ENCODE assay signal across 1 cellular context in genomic region chr6:99424761-99425646, GRCh38.
TF ChIP-seq lines count a peak whose summit lies in the region.

A gene with protein sequence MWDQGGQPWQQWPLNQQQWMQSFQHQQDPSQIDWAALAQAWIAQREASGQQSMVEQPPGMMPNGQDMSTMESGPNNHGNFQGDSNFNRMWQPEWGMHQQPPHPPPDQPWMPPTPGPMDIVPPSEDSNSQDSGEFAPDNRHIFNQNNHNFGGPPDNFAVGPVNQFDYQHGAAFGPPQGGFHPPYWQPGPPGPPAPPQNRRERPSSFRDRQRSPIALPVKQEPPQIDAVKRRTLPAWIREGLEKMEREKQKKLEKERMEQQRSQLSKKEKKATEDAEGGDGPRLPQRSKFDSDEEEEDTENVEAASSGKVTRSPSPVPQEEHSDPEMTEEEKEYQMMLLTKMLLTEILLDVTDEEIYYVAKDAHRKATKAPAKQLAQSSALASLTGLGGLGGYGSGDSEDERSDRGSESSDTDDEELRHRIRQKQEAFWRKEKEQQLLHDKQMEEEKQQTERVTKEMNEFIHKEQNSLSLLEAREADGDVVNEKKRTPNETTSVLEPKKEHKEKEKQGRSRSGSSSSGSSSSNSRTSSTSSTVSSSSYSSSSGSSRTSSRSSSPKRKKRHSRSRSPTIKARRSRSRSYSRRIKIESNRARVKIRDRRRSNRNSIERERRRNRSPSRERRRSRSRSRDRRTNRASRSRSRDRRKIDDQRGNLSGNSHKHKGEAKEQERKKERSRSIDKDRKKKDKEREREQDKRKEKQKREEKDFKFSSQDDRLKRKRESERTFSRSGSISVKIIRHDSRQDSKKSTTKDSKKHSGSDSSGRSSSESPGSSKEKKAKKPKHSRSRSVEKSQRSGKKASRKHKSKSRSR (minus strand): TSS chr6:99425308. CDS start chr6:99414659, 10,649 bp downstream.

TF ChIP-seq in liver, 16 proteins besides CTCF, POLR2A, EP300 and RAD21 (continued from another document):
- TF ChIP-seq ATF3 (IDR thresholded peaks at IDR 0.05) (no peak), SP1 (IDR thresholded peaks at IDR 0.05) (no peak)
